8 cellular contexts compared by ENCODE assay signal in the genomic region with DNA sequence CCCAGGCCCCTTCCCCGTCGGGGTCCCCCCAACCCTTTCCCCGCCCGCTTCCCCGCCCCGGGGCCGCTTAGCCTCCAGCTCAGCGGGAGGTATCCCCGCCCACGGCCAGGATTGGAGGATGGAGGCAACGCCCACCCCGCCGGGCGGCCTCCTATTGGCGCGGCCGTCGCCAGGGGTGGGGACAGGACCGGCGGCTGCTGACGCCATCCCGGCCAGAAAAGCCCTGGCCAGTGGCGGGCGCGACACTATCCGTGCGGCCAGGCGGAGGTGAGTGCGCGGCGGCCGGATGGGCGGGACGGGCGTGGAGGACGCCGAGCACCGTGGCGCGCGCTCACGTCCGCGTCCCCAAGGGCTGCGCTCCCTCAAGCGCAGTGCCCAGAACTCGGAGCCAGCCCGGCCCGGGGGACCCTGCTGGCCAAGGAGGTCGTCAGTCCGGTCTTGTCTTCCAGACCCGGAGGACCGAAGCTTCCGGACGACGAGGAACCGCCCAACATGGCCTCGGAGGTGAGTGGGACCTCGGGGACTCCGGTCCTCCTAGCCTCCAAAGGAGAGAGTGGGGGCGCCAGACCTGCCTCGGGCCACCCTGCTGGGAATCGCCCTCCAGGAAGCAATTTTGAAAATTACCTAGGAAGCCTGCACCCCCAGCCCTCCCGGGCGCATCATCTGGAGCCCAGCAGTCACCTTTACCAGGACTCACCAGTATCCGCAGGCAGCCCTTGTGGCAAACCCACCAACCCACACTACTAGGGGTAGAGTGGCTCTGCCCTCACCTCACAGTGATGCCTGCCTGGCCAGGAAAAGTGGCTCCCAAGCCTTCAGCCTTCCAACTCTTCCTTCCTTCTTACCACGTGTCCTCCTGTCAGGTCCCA. TPM values are rescaled to one million over a fixed set of nuclear protein-coding genes. Genes with fewer than 3 reads are reported as not detected.
DNase-seq lines count a peak whose midpoint lies in the region; ATAC-seq and TF ChIP-seq lines count a peak whose summit lies in the region.

ASL (plus strand) TSS at position 230 of the 869 bp plus-strand sequence; CDS start at position 493, 263 bp downstream.

- no peaks in the 10 kb centered on the region for H3K9me2 ChIP-seq in GM23248 (ENCODE audit: insufficient read depth)

- no peak for TF ChIP-seq CTCF in RWPE1 (conservative IDR thresholded peaks at IDR 0.05; ENCODE audit: low read depth)

- H3K27me3 ChIP-seq in GM23248 (replicated peaks; ENCODE audit: insufficient read depth), result no peaks in the 10 kb centered on the region

- peak; percentile 99 to 100 for ATAC-seq in natural killer cell treated with Interleukin-12 subunit alpha and Interleukin-12 subunit beta and Interleukin-15 and Interleukin-18, amount 100 ng/mL, for 72 hours

- H2AFZ ChIP-seq in GM23248, result peak within 1 kb of the TSS; percentile 79

- no peaks in the 10 kb centered on the region for H3K27me3 Mint-ChIP-seq in natural killer cell treated with Interleukin-12 subunit alpha and Interleukin-12 subunit beta and Interleukin-15 and Interleukin-18, amount 100 ng/mL, for 72 hours

- no peaks in the 10 kb centered on the region for H4K20me1 ChIP-seq in GM23248 (ENCODE audit: insufficient read depth)

- H3K4me1 Mint-ChIP-seq in natural killer cell treated with Interleukin-12 subunit alpha and Interleukin-12 subunit beta and Interleukin-15 and Interleukin-18, amount 100 ng/mL, for 72 hours (ENCODE audit: low read depth in 2 of 2), result peaks cover 14 to 20% of the 10 kb centered on the region in 2 donors

- peak within 1 kb of the TSS; percentile 86 for H3K4me2 ChIP-seq in GM23248 (ENCODE audit: unreplicated experiment)

- in situ Hi-C loops in GM23248 (cut with MboI), result no loop called here

- 1 to 3% methylated on average over 54 to 65 of the region's 67 CpGs for WGBS in GM23248 (ENCODE audit: low coverage in 1 of 2, low lambda C conversion rate in 2 of 2, missing lambda C conversion rate in 2 of 2), 2 experiments

- no peaks in the 10 kb centered on the region for H3F3A ChIP-seq in GM23248 (ENCODE audit: insufficient read depth)

- POLR2A ChIA-PET in RWPE1 (lab: Yijun Ruan, JAX; ENCODE audit: low non-redundant PET), result interaction anchor here (0.5 to 0.7 kb wide), 3 partner anchors 27 to 42 kb away, joined by 3 to 4 read pairs (median 3); partner anchors contain the start of gene CRCP

- 0 out of 2 replicates have a peak within 1 kb of the TSS, but pooled peaks have one; percentile 1 for H3K27ac ChIP-seq in GM23248
- H3K27ac ChIP-seq in RWPE1, result peak within 1 kb of the TSS; percentile 59

- H3K9me3 Mint-ChIP-seq in natural killer cell treated with Interleukin-12 subunit alpha and Interleukin-12 subunit beta and Interleukin-15 and Interleukin-18, amount 100 ng/mL, for 72 hours, result no peaks in the 10 kb centered on the region

- DNase-seq in Daoy (ENCODE audit: low read depth) (peak; percentile 98), GM23248 (peak; percentile 98), LHCN-M2 (ENCODE audit: low read depth) (peak; percentile 84), RWPE1 (ENCODE audit: low spot score) (peak; percentile 99), fibroblast of peridontal ligament (ENCODE audit: extremely low read depth) (peak; percentile 72)
- DNase-seq in activated T-helper 9 cell treated with anti-CD3 and anti-CD28 coated beads, Interleukin-2, amount 50 U/mL, for 16 hours (ENCODE audit: low read depth), result peak; percentile 83
- DNase-seq in natural killer cell treated with Interleukin-12 subunit alpha and Interleukin-12 subunit beta and Interleukin-15 and Interleukin-18, amount 100 ng/mL, for 72 hours (ENCODE audit: low spot score), result peak; percentile 97
- peak; percentile 87 for DNase-seq in stimulated activated naive CD4-positive, alpha-beta T cell treated with Interleukin-2 at 50 U/mL for 16 hours (lab: John Stamatoyannopoulos, UW)

- peak within 1 kb of the TSS; percentile 93 for H3K4me3 Mint-ChIP-seq in natural killer cell treated with Interleukin-12 subunit alpha and Interleukin-12 subunit beta and Interleukin-15 and Interleukin-18, amount 100 ng/mL, for 72 hours

- H3K9ac ChIP-seq in GM23248, result peak within 1 kb of the TSS; percentile 79

- CTCF ChIA-PET in RWPE1 (lab: Yijun Ruan, JAX), result interaction anchor here (1.8 kb wide), 1 partner anchor 45 kb away, joined by 5 read pairs; no protein-coding TSS in a partner anchor

- H3K4me1 ChIP-seq in GM23248 (ENCODE audit: insufficient read depth), result peaks cover 15% of the 10 kb centered on the region

- no peaks in the 10 kb centered on the region for H3K36me3 Mint-ChIP-seq in natural killer cell treated with Interleukin-12 subunit alpha and Interleukin-12 subunit beta and Interleukin-15 and Interleukin-18, amount 100 ng/mL, for 72 hours

- H3K79me2 ChIP-seq in GM23248 (ENCODE audit: insufficient read depth), result peaks cover 47% of the 10 kb centered on the region

- peaks cover 6% of the 10 kb centered on the region; the same call in 1 of the 2 replicates for H3K36me3 ChIP-seq in GM23248 (ENCODE audit: low read depth)

- peak within 1 kb of the TSS; percentile 81 for H3K4me3 ChIP-seq in GM23248

- H3K27ac Mint-ChIP-seq in natural killer cell treated with Interleukin-12 subunit alpha and Interleukin-12 subunit beta and Interleukin-15 and Interleukin-18, amount 100 ng/mL, for 72 hours, result peak within 1 kb of the TSS; percentile 75 to 90

- H3K9me3 ChIP-seq in GM23248 (ENCODE audit: low read depth), result no peaks in the 10 kb centered on the region

RNA-seq across cellular contexts. Expression of gene ASL, which starts in this region (rescaled TPM):
- total RNA-seq in Daoy (2014; rRNA removed; shearing (Covaris generic)), result 73.8 and 83.8 TPM in 2 replicates
- total RNA-seq in GM23248 (2014; rRNA removed; shearing (Covaris generic)), result 66.1 and 81.0 TPM in 2 replicates
- polyA plus RNA-seq in GM23248 (2016; fragmentation: Nextera tagmentation; extraction: Ambion mirVana), result 54.5 and 55.4 TPM in 2 replicates
- total RNA-seq in LHCN-M2 (2014; rRNA removed), result 53.0 and 65.3 TPM in 2 replicates
- polyA plus RNA-seq in LHCN-M2 (2012), result 59.4 TPM
- total RNA-seq in natural killer cell treated with Interleukin-12 subunit alpha and Interleukin-12 subunit beta and Interleukin-15 and Interleukin-18, amount 100 ng/mL, for 72 hours, result 10 to 100 TPM; 63.1 to 68.3 TPM

Comparison
In these comparisons a context has a peak if more than half of its experiments do, and no peak if none do; other contexts are left out.
1. Peak in every context shown above with its lines: DNase-seq, ATAC-seq, H3K4me3 ChIP-seq and H3K27ac ChIP-seq.